Comparison of ENCODE assay signal across 9 cellular contexts in genomic region chr4:128385683-128386304, GRCh38.
A peak's percentile ranks its signal among the peaks of the same experiment; 100 is the strongest.
DNase-seq lines count a peak whose midpoint lies in the region; ATAC-seq, FAIRE-seq and TF ChIP-seq lines count a peak whose summit lies in the region.
"Had no signal": no experiment of that assay in that cellular context is flagged by ENCODE, and none has a peak within 500 bp of the region (broad histone marks: within the 10 kb centered on the region; RNA-seq: fewer than 3 reads in every experiment).

No MANE protein-coding gene starts in this region.

- no peaks in the 10 kb centered on the region for H3K9me3 ChIP-seq in adipocyte (ENCODE audit: control insufficient read depth, low read length)

- H3K9ac ChIP-seq in adipocyte (ENCODE audit: low read length) = peak overlapping the region; percentile 77

- peak overlapping the region; percentile 54 for H3K4me3 ChIP-seq in adipocyte (ENCODE audit: low read length)

- ATAC-seq in activated T-cell treated with anti-CD3 and anti-CD28 coated beads, Interleukin-2, amount 50 U/mL, for 4 hours = no peak

- FAIRE-seq in HTR-8/SVneo (lab: Jason Lieb, UNC) = peak; percentile 76
- no peak for FAIRE-seq in H54 (lab: Jason Lieb, UNC)

- no peaks in the 10 kb centered on the region for H3K4me1 Mint-ChIP-seq in activated T-cell treated with anti-CD3 and anti-CD28 coated beads, Interleukin-2, amount 50 U/mL, for 4 hours (ENCODE audit: low read depth)
- H3K4me1 Mint-ChIP-seq in activated naive CD4-positive, alpha-beta T cell treated with anti-CD3 and anti-CD28 coated beads, Interleukin-2, amount 10 ng/mL, durations not matched to agents 7 days and 5 days = no peaks in the 10 kb centered on the region

- H3K27me3 ChIP-seq in adipocyte (replicated peaks; ENCODE audit: control insufficient read depth, insufficient read depth, low read length) = no peaks in the 10 kb centered on the region

- H3K27ac Mint-ChIP-seq in activated naive CD4-positive, alpha-beta T cell treated with anti-CD3 and anti-CD28 coated beads, Interleukin-2, amount 10 ng/mL, durations not matched to agents 7 days and 5 days = no peak overlapping the region
- H3K27ac Mint-ChIP-seq: activated naive CD8-positive, alpha-beta T cell treated with anti-CD3 and anti-CD28 coated beads, Interleukin-2, amount 10 ng/mL, durations not matched to agents 7 days and 5 days had no signal

- H3K36me3 ChIP-seq in adipocyte (ENCODE audit: control insufficient read depth, insufficient read depth, low read length, severe bottlenecking) = no peaks in the 10 kb centered on the region

- H3K4me3 Mint-ChIP-seq in activated T-cell treated with anti-CD3 and anti-CD28 coated beads, Interleukin-2, amount 50 U/mL, for 4 hours = no peak overlapping the region
- H3K4me3 Mint-ChIP-seq in activated naive CD4-positive, alpha-beta T cell treated with anti-CD3 and anti-CD28 coated beads, Interleukin-2, amount 10 ng/mL, durations not matched to agents 7 days and 5 days = no peak overlapping the region
- H3K4me3 Mint-ChIP-seq: activated naive CD8-positive, alpha-beta T cell treated with anti-CD3 and anti-CD28 coated beads, Interleukin-2, amount 10 ng/mL, durations not matched to agents 7 days and 5 days had no signal

- CTCF ChIA-PET in activated naive CD4-positive, alpha-beta T cell treated with anti-CD3 and anti-CD28 coated beads, Interleukin-2, amount 10 ng/mL, durations not matched to agents 7 days and 5 days (lab: Charles Lee) = no interaction called here

- H3K36me3 Mint-ChIP-seq in activated T-cell treated with anti-CD3 and anti-CD28 coated beads, Interleukin-2, amount 50 U/mL, for 4 hours (ENCODE audit: insufficient read depth) = no peaks in the 10 kb centered on the region
- no peaks in the 10 kb centered on the region for H3K36me3 Mint-ChIP-seq in activated naive CD4-positive, alpha-beta T cell treated with anti-CD3 and anti-CD28 coated beads, Interleukin-2, amount 10 ng/mL, durations not matched to agents 7 days and 5 days

- TF ChIP-seq POLR2A in H54 (IDR thresholded peaks at IDR 0.05; ENCODE audit: low read depth, low read length) = no peak

- H3K4me1 ChIP-seq in adipocyte (ENCODE audit: control insufficient read depth, insufficient read depth, low read length) = peaks cover 52% of the 10 kb centered on the region

- no peaks in the 10 kb centered on the region for H3K27me3 Mint-ChIP-seq in activated T-cell treated with anti-CD3 and anti-CD28 coated beads, Interleukin-2, amount 50 U/mL, for 4 hours (ENCODE audit: low read depth)
- H3K27me3 Mint-ChIP-seq in activated naive CD4-positive, alpha-beta T cell treated with anti-CD3 and anti-CD28 coated beads, Interleukin-2, amount 10 ng/mL, durations not matched to agents 7 days and 5 days = no peaks in the 10 kb centered on the region
- H3K27me3 Mint-ChIP-seq: activated naive CD8-positive, alpha-beta T cell treated with anti-CD3 and anti-CD28 coated beads, Interleukin-2, amount 10 ng/mL, durations not matched to agents 7 days and 5 days had no signal

- DNase-seq in ACHN = peak; percentile 47
- DNase-seq in HTR-8/SVneo (ENCODE audit: insufficient read length, low spot score) = peak; percentile 67
- peak; percentile 59 for DNase-seq in adipocyte (ENCODE audit: low read depth)
- DNase-seq in kidney glomerular epithelial cell (lab: John Stamatoyannopoulos, UW) = peak; percentile 79
- no peak for DNase-seq in amygdala (lab: John Stamatoyannopoulos, UW)
- DNase-seq in activated T-cell treated with anti-CD3 and anti-CD28 coated beads, Interleukin-2, amount 50 U/mL, for 4 hours = no peak
- DNase-seq in activated naive CD4-positive, alpha-beta T cell treated with anti-CD3 and anti-CD28 coated beads, Interleukin-2, amount 10 ng/mL, durations not matched to agents 7 days and 5 days = no peak
- no peak for DNase-seq in H54 (ENCODE audit: insufficient read length, low spot score)
- DNase-seq: activated naive CD8-positive, alpha-beta T cell treated with anti-CD3 and anti-CD28 coated beads, Interleukin-2, amount 10 ng/mL, durations not matched to agents 7 days and 5 days had no signal

- in situ Hi-C loops in ACHN (cut with HindIII; ENCODE audit: low pct_ligation_motif_present, low pct_unique_long_range_greater_than_20kb, low sequenced_read_pairs) = no loop called here

- H3K9me3 Mint-ChIP-seq in activated T-cell treated with anti-CD3 and anti-CD28 coated beads, Interleukin-2, amount 50 U/mL, for 4 hours = no peaks in the 10 kb centered on the region
- H3K9me3 Mint-ChIP-seq in activated naive CD4-positive, alpha-beta T cell treated with anti-CD3 and anti-CD28 coated beads, Interleukin-2, amount 10 ng/mL, durations not matched to agents 7 days and 5 days = no peaks in the 10 kb centered on the region
- H3K9me3 Mint-ChIP-seq: activated naive CD8-positive, alpha-beta T cell treated with anti-CD3 and anti-CD28 coated beads, Interleukin-2, amount 10 ng/mL, durations not matched to agents 7 days and 5 days had no signal

Comparison
In these comparisons a context has a peak if more than half of its experiments do, and no peak if none do; other contexts are left out.
1. DNase-seq: peak in ACHN (single experiment), HTR-8/SVneo (single experiment), adipocyte (single experiment) and kidney glomerular epithelial cell (single experiment); none in amygdala (0 of 56), activated T-cell treated with anti-CD3 and anti-CD28 coated beads, Interleukin-2, amount 50 U/mL, for 4 hours (single experiment), activated naive CD4-positive, alpha-beta T cell treated with anti-CD3 and anti-CD28 coated beads, Interleukin-2, amount 10 ng/mL, durations not matched to agents 7 days and 5 days (single experiment) and H54 (single experiment).